26 cellular contexts compared by ENCODE assay signal in the genomic region with DNA sequence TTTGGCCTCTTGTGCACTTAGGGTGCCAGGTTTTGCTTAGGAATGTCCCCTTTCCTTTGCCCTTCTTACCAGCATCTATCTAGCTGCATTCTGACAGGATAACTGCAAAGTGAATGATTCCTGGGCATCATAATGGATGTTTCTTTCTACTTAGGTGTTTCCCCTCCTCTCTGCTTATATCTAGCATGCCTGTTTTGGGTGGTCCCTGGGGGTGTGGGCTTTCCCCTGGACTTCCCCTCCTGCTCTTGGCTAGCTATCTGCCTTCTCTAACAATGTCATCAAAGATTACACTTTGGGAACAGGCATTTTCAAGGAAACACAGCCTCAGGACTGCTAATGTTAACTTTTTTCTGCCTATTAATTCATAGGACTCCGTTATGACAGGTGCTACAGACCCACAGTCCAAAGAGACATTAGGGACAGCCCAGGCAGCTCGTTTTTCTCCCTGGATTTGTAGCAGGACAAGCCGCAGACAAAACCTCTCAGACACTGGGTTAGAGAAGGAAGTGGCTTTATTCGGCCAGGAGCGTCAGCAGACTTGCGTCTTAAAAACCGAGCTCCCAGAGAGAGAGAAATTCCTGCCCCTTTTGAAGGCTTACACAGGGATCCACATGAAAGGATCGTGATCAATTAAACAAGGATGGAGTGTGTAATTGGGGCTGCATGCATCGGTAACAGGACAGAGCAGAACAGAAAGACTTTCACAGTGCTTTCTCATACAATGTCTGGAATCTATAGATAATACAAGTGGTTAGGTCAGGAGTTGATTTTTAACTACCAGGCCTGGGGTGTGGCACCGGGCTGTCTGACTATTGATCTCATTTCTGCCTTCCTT.
"Had no signal": no experiment of that assay in that cellular context is flagged by ENCODE, and none has a peak within 500 bp of the region (broad histone marks: within the 10 kb centered on the region; RNA-seq: fewer than 3 reads in every experiment).

No MANE protein-coding gene starts in this region.

- H3K4me1 ChIP-seq: adrenal gland, SJSA1 had no signal

- H3K4me1 Mint-ChIP-seq: activated CD4-positive, alpha-beta T cell treated with anti-CD3 and anti-CD28 coated beads, Interleukin-2, amount 10 ng/mL, durations not matched to agents 24 days and 14 days; activated naive CD8-positive, alpha-beta T cell treated with anti-CD3 and anti-CD28 coated beads for 36 hours; activated T-helper 17 cell treated with anti-CD3 and anti-CD28 coated beads, Interleukin-2, amount 50 U/mL, for 72 hours had no signal

- H3K27ac ChIP-seq: adrenal gland, SJSA1 had no signal

- H3K4me3 Mint-ChIP-seq: activated CD4-positive, alpha-beta T cell treated with anti-CD3 and anti-CD28 coated beads, Interleukin-2, amount 10 ng/mL, durations not matched to agents 24 days and 14 days; activated naive CD4-positive, alpha-beta T cell treated with anti-CD3 and anti-CD28 coated beads, Interleukin-2, amount 10 ng/mL, durations not matched to agents 7 days and 5 days; activated naive CD8-positive, alpha-beta T cell treated with anti-CD3 and anti-CD28 coated beads for 36 hours; activated T-helper 17 cell treated with anti-CD3 and anti-CD28 coated beads, Interleukin-2, amount 50 U/mL, for 72 hours; T-helper 1 cell treated with Interleukin-12 subunit alpha and Interleukin-12 subunit beta and Interleukin-4 antibody, amounts not matched to agents 30 μg/mL and 1 μg/mL, for 36 hours had no signal

- H3K27ac Mint-ChIP-seq: activated CD4-positive, alpha-beta T cell treated with anti-CD3 and anti-CD28 coated beads, Interleukin-2, amount 10 ng/mL, durations not matched to agents 24 days and 14 days; activated naive CD4-positive, alpha-beta T cell treated with anti-CD3 and anti-CD28 coated beads, Interleukin-2, amount 10 ng/mL, durations not matched to agents 7 days and 5 days; activated naive CD8-positive, alpha-beta T cell treated with anti-CD3 and anti-CD28 coated beads for 36 hours; activated T-helper 17 cell treated with anti-CD3 and anti-CD28 coated beads, Interleukin-2, amount 50 U/mL, for 72 hours; T-helper 1 cell treated with Interleukin-12 subunit alpha and Interleukin-12 subunit beta and Interleukin-4 antibody, amounts not matched to agents 30 μg/mL and 1 μg/mL, for 36 hours had no signal

- DNase-seq: activated CD4-positive, alpha-beta T cell treated with anti-CD3 and anti-CD28 coated beads, Interleukin-2, amount 10 ng/mL, durations not matched to agents 24 days and 14 days; activated CD4-positive, alpha-beta T cell treated with anti-CD3 and anti-CD28 coated beads, Interleukin-2, amount 50 U/mL, for 48 hours; activated CD4-positive, CD25-positive, alpha-beta regulatory T cell treated with anti-CD3 and anti-CD28 coated beads, Interleukin-2, amount 50 U/mL, for 72 hours; activated CD8-positive, alpha-beta memory T cell treated with anti-CD3 and anti-CD28 coated beads for 24 hours; activated gamma-delta T cell; activated naive CD4-positive, alpha-beta T cell treated with anti-CD3 and anti-CD28 coated beads, Interleukin-2, amount 10 ng/mL, durations not matched to agents 7 days and 5 days; activated naive CD8-positive, alpha-beta T cell treated with anti-CD3 and anti-CD28 coated beads for 36 hours; activated T-cell treated with anti-CD3 and anti-CD28 coated beads, Interleukin-2, amount 50 U/mL, for 48 hours; adrenal gland; anterior cingulate cortex; caudate nucleus; Kasumi-1; NCI-H1105 treated with DMSO at 0.1 percent for 48 hours; NCI-H146; NCI-H187 treated with DMSO at 0.1 percent for 48 hours; NCI-H2081 treated with DMSO at 0.1 percent for 48 hours; NCI-H446; NCI-H524; SHP77; SW 1271 had no signal

- FAIRE-seq: RCC 7860 had no signal

- H3K4me3 ChIP-seq: adrenal gland, SJSA1 had no signal

- H3K27me3 Mint-ChIP-seq: activated CD4-positive, alpha-beta T cell treated with anti-CD3 and anti-CD28 coated beads, Interleukin-2, amount 10 ng/mL, durations not matched to agents 24 days and 14 days; activated naive CD4-positive, alpha-beta T cell treated with anti-CD3 and anti-CD28 coated beads, Interleukin-2, amount 10 ng/mL, durations not matched to agents 7 days and 5 days; activated naive CD8-positive, alpha-beta T cell treated with anti-CD3 and anti-CD28 coated beads for 36 hours; activated T-helper 17 cell treated with anti-CD3 and anti-CD28 coated beads, Interleukin-2, amount 50 U/mL, for 72 hours had no signal

- ATAC-seq: activated T-helper 17 cell treated with anti-CD3 and anti-CD28 coated beads, Interleukin-2, amount 50 U/mL, for 72 hours; PC-3; SK-N-SH treated with all-trans-retinoic acid at 6 μM for 48 hours had no signal

- H3K27me3 ChIP-seq: adrenal gland, SJSA1 had no signal
